Comparison of ENCODE assay signal across 21 cellular contexts in the genomic region with DNA sequence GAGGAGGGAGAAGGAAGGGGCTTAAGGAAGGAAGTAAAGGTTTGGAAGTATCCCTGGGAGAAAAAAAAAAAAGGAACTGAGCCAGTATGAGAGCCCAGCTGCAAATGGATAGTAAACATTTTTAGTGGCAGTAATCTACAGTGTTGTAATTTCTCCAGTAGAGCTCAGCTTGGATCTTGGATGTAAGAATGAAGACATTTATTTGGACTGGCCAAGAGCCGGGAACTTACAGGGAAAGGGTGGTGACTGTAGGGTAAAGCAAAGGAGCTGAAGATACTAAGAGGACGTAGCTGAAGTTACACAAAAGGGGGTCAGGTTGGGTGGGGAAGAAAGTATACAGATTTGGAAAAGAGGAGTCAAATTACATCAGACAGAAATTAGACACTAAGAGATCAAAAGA. TPM values are rescaled to one million over a fixed set of nuclear protein-coding genes. Genes with fewer than 3 reads are reported as not detected.
DNase-seq lines count a peak whose midpoint lies in the region; ATAC-seq, FAIRE-seq and TF ChIP-seq lines count a peak whose summit lies in the region.
"Had no signal": no experiment of that assay in that cellular context is flagged by ENCODE, and none has a peak within 500 bp of the region (broad histone marks: within the 10 kb centered on the region; RNA-seq: fewer than 3 reads in every experiment).

No MANE protein-coding gene starts in this region.

- peaks cover 8% of the 10 kb centered on the region for H3K9me3 Mint-ChIP-seq in MCF 10A (ENCODE audit: unreplicated experiment)
- H3K9me3 Mint-ChIP-seq in natural killer cell: no peaks in the 10 kb centered on the region

- H3K27me3 Mint-ChIP-seq in MCF 10A (ENCODE audit: insufficient read depth, unreplicated experiment): no peaks in the 10 kb centered on the region
- H3K27me3 Mint-ChIP-seq in natural killer cell (ENCODE audit: low read depth in 2 of 2): no peaks in the 10 kb centered on the region

- H3K36me3 Mint-ChIP-seq in MCF 10A (ENCODE audit: insufficient read depth, unreplicated experiment): peaks cover 73% of the 10 kb centered on the region
- peaks cover 34% of the 10 kb centered on the region for H3K36me3 Mint-ChIP-seq in natural killer cell

- CTCF ChIA-PET in MCF 10A (lab: Yijun Ruan, JAX): interaction anchor here (0.5 kb wide), 1 partner anchor 301 kb away, joined by 3 read pairs; no protein-coding TSS in a partner anchor
- CTCF ChIA-PET in mammary epithelial cell (lab: Charles Lee; ENCODE audit: low non-redundant PET): no interaction called here
- CTCF ChIA-PET in K562 (lab: Yijun Ruan, JAX; ENCODE audit: low intra/inter-chr PET ratio): no interaction called here

- WGBS in mammary epithelial cell (ENCODE audit: low coverage, missing lambda C conversion rate): 100% methylated on average over 2 of the region's 2 CpGs
- WGBS in K562 (ENCODE audit: insufficient coverage, low coverage, missing lambda C conversion rate): 83% methylated on average over 2 of the region's 2 CpGs

- peaks cover 25% of the 10 kb centered on the region for H3K36me3 ChIP-seq in mammary epithelial cell (ENCODE audit: insufficient read depth, low read length)
- peaks cover 94% of the 10 kb centered on the region for H3K36me3 ChIP-seq in K562 (ENCODE audit: control insufficient read depth, insufficient read depth, low read length)

- no peak for FAIRE-seq in K562 (lab: Jason Lieb, UNC)

- H2AFZ ChIP-seq in mammary epithelial cell (ENCODE audit: low read depth, low read length): no peak overlapping the region
- H2AFZ ChIP-seq in K562 (ENCODE audit: low read depth, low read length): no peak overlapping the region
- H2AFZ ChIP-seq: GM23248 had no signal

- TF ChIP-seq RAD21 in K562 (CRISPR knock-in tag; conservative IDR thresholded peaks at IDR 0.05 in 1 of 2, IDR thresholded peaks at IDR 0.05 in 1 of 2): no peak

- no peak for TF ChIP-seq POLR2A in K562 (conservative IDR thresholded peaks at IDR 0.05)

- H3K4me3 Mint-ChIP-seq in MCF 10A (ENCODE audit: unreplicated experiment): no peak overlapping the region
- no peak overlapping the region for H3K4me3 Mint-ChIP-seq in natural killer cell
- H3K4me3 Mint-ChIP-seq: CD8-positive, alpha-beta T cell; H9 had no signal

- TF ChIP-seq CTCF in MCF 10A (IDR thresholded peaks at IDR 0.05; ENCODE audit: unreplicated experiment) (no peak), mammary epithelial cell (conservative IDR thresholded peaks at IDR 0.05 in 1 of 2, IDR thresholded peaks at IDR 0.05 in 1 of 2; ENCODE audit: extremely low read depth in 1 of 2, insufficient read depth in 1 of 2, low read depth in 1 of 2, low read length in 2 of 2) (no peak), K562 (IDR thresholded peaks at IDR 0.05 in 2 of 3, conservative IDR thresholded peaks at IDR 0.05 in 1 of 3; ENCODE audit: insufficient read depth in 2 of 3, low read depth in 1 of 3, low read length in 3 of 3) (no peak), fibroblast of pulmonary artery (IDR thresholded peaks at IDR 0.05; ENCODE audit: low read length, missing control alignments) (no peak), natural killer cell (IDR thresholded peaks at IDR 0.05) (no peak)

- H3K4me2 ChIP-seq in mammary epithelial cell (ENCODE audit: insufficient read depth, low read depth, low read length) (no peak overlapping the region), K562 (ENCODE audit: insufficient read depth, low read length) (no peak overlapping the region)

- TF ChIP-seq EP300 in K562 (IDR thresholded peaks at IDR 0.05; ENCODE audit: low read length): no peak

- H3K27ac ChIP-seq in mammary epithelial cell (ENCODE audit: insufficient read depth, low read depth, low read length) (no peak overlapping the region), K562 (ENCODE audit: extremely low read depth, low read depth, low read length) (no peak overlapping the region)
- H3K27ac ChIP-seq: GM23248 had no signal

- in situ Hi-C loops in mammary epithelial cell (cut with MboI; ENCODE audit: low sequenced_read_pairs in 2 of 2): no loop called here
- in situ Hi-C loops in K562 (cut with MboI): no loop called here

- BruUV-seq in MCF 10A (replicated peaks; lab: Mats Ljungman, UMichigan): no TSS peak
- no TSS peak for BruUV-seq in mammary epithelial cell (replicated peaks; lab: Mats Ljungman, UMichigan)
- BruUV-seq in K562 (replicated peaks; lab: Mats Ljungman, UMichigan): no TSS peak

- H3K9me1 ChIP-seq in K562 (ENCODE audit: control insufficient read depth, insufficient read depth, low read length): no peaks in the 10 kb centered on the region

- intact Hi-C loops in MCF 10A (cut with micrococcal nuclease): no loop called here
- intact Hi-C loops in mammary epithelial cell (cut with micrococcal nuclease): no loop called here
- intact Hi-C loops in K562 (cut with micrococcal nuclease): no loop called here
- intact Hi-C loops in natural killer cell (cut with micrococcal nuclease): no loop called here

- no peaks in the 10 kb centered on the region for H3K9me3 ChIP-seq in mammary epithelial cell (replicated peaks; ENCODE audit: insufficient read depth, low read length)
- no peaks in the 10 kb centered on the region for H3K9me3 ChIP-seq in K562 (replicated peaks; ENCODE audit: control insufficient read depth, insufficient read depth, low read depth, low read length)
- H3K9me3 ChIP-seq: MG63 had no signal

- no peaks in the 10 kb centered on the region for H3K27me3 ChIP-seq in mammary epithelial cell (ENCODE audit: insufficient read depth, low read length)
- H3K27me3 ChIP-seq in K562 (ENCODE audit: control insufficient read depth in 2 of 2, insufficient read depth in 2 of 2, low read length in 2 of 2): no peaks in the 10 kb centered on the region
- H3K27me3 ChIP-seq: MG63 had no signal

- H3K27ac Mint-ChIP-seq in MCF 10A (ENCODE audit: low read depth, unreplicated experiment) (peak overlapping the region; percentile 25), natural killer cell (no peak overlapping the region)
- H3K27ac Mint-ChIP-seq: CD8-positive, alpha-beta T cell; H9 had no signal

- no peak for ATAC-seq in K562
- no peak for ATAC-seq in natural killer cell
- ATAC-seq: CD8-positive, alpha-beta T cell had no signal

- POLR2A ChIA-PET in MCF 10A (lab: Yijun Ruan, JAX) (interaction anchor here (1.2 kb wide), 1 partner anchor 13 kb away, joined by 4 read pairs; the partner anchor contains the start of gene EEF1E1), K562 (lab: Yijun Ruan, JAX) (interaction anchor here (0.5 to 0.8 kb wide), 4 partner anchors 14 to 982 kb away, joined by 3 to 4 read pairs (median 3); partner anchors contain the start of gene EEF1E1)

- H4K20me1 ChIP-seq in mammary epithelial cell (ENCODE audit: insufficient read depth, low read length): no peaks in the 10 kb centered on the region
- no peaks in the 10 kb centered on the region for H4K20me1 ChIP-seq in K562 (replicated peaks; ENCODE audit: control insufficient read depth, insufficient read depth, low read length)

- peaks cover 16% of the 10 kb centered on the region for H3K4me1 ChIP-seq in mammary epithelial cell (ENCODE audit: insufficient read depth, low read length)
- H3K4me1 ChIP-seq in K562 (replicated peaks in 1 of 2; ENCODE audit: control insufficient read depth in 2 of 2, insufficient read depth in 2 of 2, low read length in 2 of 2): peaks cover 0 to 16% of the 10 kb centered on the region in 2 experiments; a peak in 4 of 5 replicates

- H3K4me3 ChIP-seq in mammary epithelial cell (replicated peaks in 1 of 3; ENCODE audit: insufficient read depth in 1 of 3, low read depth in 2 of 3, low read length in 3 of 3): no peak overlapping the region
- no peak overlapping the region for H3K4me3 ChIP-seq in K562
- H3K4me3 ChIP-seq in fibroblast of pulmonary artery (replicated peaks; ENCODE audit: low read depth, low read length): no peak overlapping the region
- H3K4me3 ChIP-seq: GM23248, MG63 had no signal

- dilution Hi-C loops in mammary epithelial cell (cut with HindIII; ENCODE audit: low sequenced_read_pairs): no loop called here

- peaks cover 7% of the 10 kb centered on the region for H3K4me1 Mint-ChIP-seq in MCF 10A (ENCODE audit: insufficient read depth, unreplicated experiment)
- peaks cover 0 to 7% of the 10 kb centered on the region in 2 donors for H3K4me1 Mint-ChIP-seq in natural killer cell

- no peak for DNase-seq in MCF 10A (ENCODE audit: unreplicated experiment)
- no peak for DNase-seq in mammary epithelial cell
- DNase-seq in K562 (ENCODE audit: extremely low read depth in 1 of 4, low spot score in 3 of 4): no peak
- peak; percentile 17 for DNase-seq in fibroblast of pulmonary artery (ENCODE audit: low read depth)
- no peak for DNase-seq in natural killer cell
- DNase-seq in NOMO-1 treated with DMSO at 0.1 percent for 48 hours (lab: John Stamatoyannopoulos, UW; ENCODE audit: unreplicated experiment): no peak
- no peak for DNase-seq in stimulated activated CD4-positive, alpha-beta T cell treated with anti-CD3 and anti-CD28 coated beads, Interleukin-15, amount 100 ng/mL, for 24 hours
- DNase-seq: AML-193; C1 segment of cervical spinal cord; CD8-positive, alpha-beta T cell; GM23248; H9; Kasumi-1; MG63; NCI-H1048; NCI-H1417 treated with DMSO at 0.1 percent for 48 hours; NCI-H187; NCI-H446; NCI-H526; OCI-M1; Right ventricle myocardium superior had no signal

- no peak overlapping the region for H3K9ac ChIP-seq in mammary epithelial cell (ENCODE audit: insufficient read depth, low read length)
- H3K9ac ChIP-seq in K562 (ENCODE audit: insufficient read depth in 1 of 2, low read depth in 2 of 2, low read length in 2 of 2): no peak overlapping the region
- H3K9ac ChIP-seq: GM23248 had no signal

- H3K79me2 ChIP-seq in mammary epithelial cell (ENCODE audit: insufficient read depth, low read length): peaks cover 43% of the 10 kb centered on the region
- H3K79me2 ChIP-seq in K562 (ENCODE audit: control insufficient read depth, insufficient read depth, low read length): peaks cover 85% of the 10 kb centered on the region

RNA-seq across cellular contexts. Expression of gene EEF1E1, which starts 13.5 kb away (rescaled TPM):
- 52.1 and 56.7 TPM in 2 replicates for total RNA-seq in MCF 10A (2022)
- total RNA-seq in mammary epithelial cell: 10 to 100 TPM; 20.2 to 39.6 TPM
- 55.4 TPM for polyA plus RNA-seq in mammary epithelial cell
- 14.2 TPM for polyA minus RNA-seq in mammary epithelial cell
- 49.0 and 93.0 TPM in 2 replicates for total RNA-seq in K562 (2011; cell fraction: chromatin; rRNA removed; ENCODE audit: low replicate concordance)
- total RNA-seq in K562 (2011; cell fraction: nucleolus; rRNA removed): 41.2 and 52.1 TPM in 2 replicates
- total RNA-seq in K562 (2011; cell fraction: nucleoplasm; rRNA removed): 66.7 and 82.7 TPM in 2 replicates
- 131 and 162 TPM in 2 replicates for total RNA-seq in K562 (2014; rRNA removed)
- 327 and 355 TPM in 2 replicates for total RNA-seq in K562 (2014; rRNA removed; fragmentation: Illumina TruSeq; extraction: Trizol)
- total RNA-seq in K562 (2015; rRNA removed; fragmentation: Illumina TruSeq; extraction: Trizol): 239 and 263 TPM in 2 replicates
- 135 and 150 TPM in 2 replicates for total RNA-seq in K562 (2021)
- 262 and 338 TPM in 2 replicates for polyA plus RNA-seq in K562 (2011; rRNA removed)
- 118 and 166 TPM in 2 replicates for polyA plus RNA-seq in K562 (2011; cell fraction: cytosol; rRNA removed)
- 46.5 and 86.2 TPM in 2 replicates for polyA plus RNA-seq in K562 (2011; cell fraction: nucleus; rRNA removed)
- 176 and 223 TPM in 2 replicates for polyA plus RNA-seq in K562 (2012)
- polyA plus RNA-seq in K562 (2014; fragmentation: Illumina TruSeq; extraction: Trizol): 219 and 229 TPM in 2 replicates
- polyA plus RNA-seq in K562 (2014; fragmentation: Nextera tagmentation; extraction: Ambion mirVana): 1,000 to 10,000 TPM; 1,212 to 1,355 TPM
- polyA plus RNA-seq in K562 (2014; rRNA removed): 302 and 419 TPM in 2 replicates
- polyA minus RNA-seq in K562 (2011; rRNA and poly(A)+ RNA removed): 106 and 107 TPM in 2 replicates
- polyA minus RNA-seq in K562 (2011; cell fraction: cytosol; rRNA and poly(A)+ RNA removed): 28.8 and 41.5 TPM in 2 replicates
- polyA minus RNA-seq in K562 (2011; cell fraction: nucleus; rRNA and poly(A)+ RNA removed): 39.9 and 68.0 TPM in 2 replicates
- total RNA-seq in natural killer cell: 10 to 100 TPM in 2 of 3 donors, 1 to 10 TPM in 1; 9.6 to 13.8 (median 10.2) TPM

RNA-seq across cellular contexts. Expression of gene BLOC1S5, which starts 24.7 kb away (rescaled TPM):
- total RNA-seq in MCF 10A (2022) (7.7 and 10.9 TPM in 2 replicates), mammary epithelial cell (10 to 100 TPM in 1 of 2 donors, 1 to 10 TPM in 1; 9.0 to 11.9 TPM), K562 (2014; rRNA removed) (23.6 and 24.3 TPM in 2 replicates), K562 (2014; rRNA removed; fragmentation: Illumina TruSeq; extraction: Trizol) (29.6 and 32.8 TPM in 2 replicates), K562 (2015; rRNA removed; fragmentation: Illumina TruSeq; extraction: Trizol) (28.6 and 32.6 TPM in 2 replicates), K562 (2021) (22.1 and 27.7 TPM in 2 replicates), natural killer cell (10 to 100 TPM; 11.2 to 15.9 (median 15.4) TPM)
- polyA plus RNA-seq in mammary epithelial cell (4.2 TPM), K562 (2011; rRNA removed) (19.9 and 27.9 TPM in 2 replicates), K562 (2014; fragmentation: Illumina TruSeq; extraction: Trizol) (32.4 and 41.0 TPM in 2 replicates), K562 (2014; fragmentation: Nextera tagmentation; extraction: Ambion mirVana) (10 to 100 TPM in 1 of 2 experiments, 1 to 10 TPM in 1; 8.5 to 13.1 TPM), K562 (2014; rRNA removed) (16.7 and 22.6 TPM in 2 replicates)
- polyA minus RNA-seq in mammary epithelial cell: 4.4 TPM
- 10.1 and 22.8 TPM in 2 replicates for total RNA-seq in K562 (2011; cell fraction: chromatin; rRNA removed; ENCODE audit: low replicate concordance)
- 5.3 and 5.5 TPM in 2 replicates for total RNA-seq in K562 (2011; cell fraction: nucleolus; rRNA removed)
- total RNA-seq in K562 (2011; cell fraction: nucleoplasm; rRNA removed): 13.9 and 19.7 TPM in 2 replicates
- 5.5 and 7.7 TPM in 2 replicates for polyA plus RNA-seq in K562 (2011; cell fraction: cytosol; rRNA removed)
- polyA plus RNA-seq in K562 (2011; cell fraction: nucleus; rRNA removed): 2.7 and 3.7 TPM in 2 replicates
- 19.8 and 21.9 TPM in 2 replicates for polyA plus RNA-seq in K562 (2012)
- 35.4 and 37.7 TPM in 2 replicates for polyA minus RNA-seq in K562 (2011; rRNA and poly(A)+ RNA removed)
- polyA minus RNA-seq in K562 (2011; cell fraction: cytosol; rRNA and poly(A)+ RNA removed): 6.5 and 7.5 TPM in 2 replicates
- 6.3 and 8.9 TPM in 2 replicates for polyA minus RNA-seq in K562 (2011; cell fraction: nucleus; rRNA and poly(A)+ RNA removed)
